1 cellular context compared by ENCODE assay signal in the genomic region with DNA sequence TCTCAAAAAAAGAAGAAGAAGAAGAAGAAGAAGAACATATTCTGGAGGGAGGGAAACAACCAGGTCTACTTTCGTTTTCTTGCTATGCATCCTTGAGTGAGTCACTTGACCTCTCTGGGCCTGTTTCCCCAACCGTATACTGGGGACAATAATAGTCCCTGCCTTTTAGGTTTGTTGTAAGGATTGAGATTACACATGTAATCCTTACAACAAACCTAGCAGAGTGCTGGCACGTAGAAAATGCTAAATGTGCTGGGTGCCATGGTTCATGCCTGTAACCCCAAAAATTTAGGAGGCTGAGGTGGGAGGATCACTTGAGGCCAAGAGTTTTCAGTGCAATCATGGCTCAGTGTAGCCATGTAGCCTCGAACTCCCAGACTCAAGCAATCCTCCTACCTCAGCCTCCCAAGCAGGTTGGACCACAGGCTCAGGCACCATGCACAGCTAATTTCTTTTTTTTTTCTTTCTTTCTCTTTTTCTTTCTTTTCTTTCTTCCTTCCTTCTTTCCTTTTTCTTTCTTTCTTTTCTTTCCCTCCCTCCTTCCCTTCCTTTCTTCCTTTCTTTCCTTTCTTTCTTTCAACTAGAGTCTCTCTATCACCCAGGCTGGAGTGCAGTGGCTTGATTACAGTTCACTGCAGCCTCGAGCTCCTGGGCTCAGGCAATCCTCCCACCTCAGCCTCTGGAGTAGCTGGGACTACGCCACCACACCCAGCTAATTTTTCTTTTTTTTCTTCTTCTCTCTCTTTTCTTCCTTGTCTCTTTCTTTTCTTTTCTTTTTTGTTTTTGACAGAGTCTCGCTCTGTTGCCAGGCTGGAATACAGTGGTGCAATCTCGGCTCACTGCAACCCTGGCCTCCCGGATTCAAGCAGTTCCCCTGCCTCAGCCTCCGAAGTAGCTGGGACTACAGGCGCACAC.
TF ChIP-seq lines count a peak whose summit lies in the region.

No MANE protein-coding gene starts in this region.

TF ChIP-seq in K562, 482 proteins besides CTCF, POLR2A, EP300 and RAD21 (continues in another document):
- TF ChIP-seq ARHGAP35 (IDR thresholded peaks at IDR 0.05; ENCODE audit: partially characterized antibody) = no peak
- peak; percentile 71 for TF ChIP-seq ZFP36 (IDR thresholded peaks at IDR 0.05; ENCODE audit: low read depth, low read length, partially characterized antibody)
- TF ChIP-seq, protein P1, sequence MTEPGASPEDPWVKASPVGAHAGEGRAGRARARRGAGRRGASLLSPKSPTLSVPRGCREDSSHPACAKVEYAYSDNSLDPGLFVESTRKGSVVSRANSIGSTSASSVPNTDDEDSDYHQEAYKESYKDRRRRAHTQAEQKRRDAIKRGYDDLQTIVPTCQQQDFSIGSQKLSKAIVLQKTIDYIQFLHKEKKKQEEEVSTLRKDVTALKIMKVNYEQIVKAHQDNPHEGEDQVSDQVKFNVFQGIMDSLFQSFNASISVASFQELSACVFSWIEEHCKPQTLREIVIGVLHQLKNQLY (CRISPR knock-in tag; conservative IDR thresholded peaks at IDR 0.05) = no peak
- TF ChIP-seq PHF20 (IDR thresholded peaks at IDR 0.05; ENCODE audit: partially characterized antibody) = peak; percentile 32
- TF ChIP-seq, protein P2, sequence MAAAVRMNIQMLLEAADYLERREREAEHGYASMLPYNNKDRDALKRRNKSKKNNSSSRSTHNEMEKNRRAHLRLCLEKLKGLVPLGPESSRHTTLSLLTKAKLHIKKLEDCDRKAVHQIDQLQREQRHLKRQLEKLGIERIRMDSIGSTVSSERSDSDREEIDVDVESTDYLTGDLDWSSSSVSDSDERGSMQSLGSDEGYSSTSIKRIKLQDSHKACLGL (CRISPR knock-in tag; IDR thresholded peaks at IDR 0.05; ENCODE audit: borderline replicate concordance, poor library complexity, severe bottlenecking) = no peak
- peak; percentile 54; the same call in 1 of the 2 replicates for TF ChIP-seq CBX1 (IDR thresholded peaks at IDR 0.05; ENCODE audit: low read depth)
- TF ChIP-seq POLR2B (IDR thresholded peaks at IDR 0.05; ENCODE audit: low read depth, partially characterized antibody) = peak; percentile 32
- TF ChIP-seq PHB (CRISPR knock-in tag; IDR thresholded peaks at IDR 0.05) = no peak
- no peak for TF ChIP-seq ZNF384 (IDR thresholded peaks at IDR 0.05; ENCODE audit: low read depth, low read length)
- TF ChIP-seq BDP1 (IDR thresholded peaks at IDR 0.05; ENCODE audit: insufficient read depth, insufficient read length) = no peak
- TF ChIP-seq, protein P3, sequence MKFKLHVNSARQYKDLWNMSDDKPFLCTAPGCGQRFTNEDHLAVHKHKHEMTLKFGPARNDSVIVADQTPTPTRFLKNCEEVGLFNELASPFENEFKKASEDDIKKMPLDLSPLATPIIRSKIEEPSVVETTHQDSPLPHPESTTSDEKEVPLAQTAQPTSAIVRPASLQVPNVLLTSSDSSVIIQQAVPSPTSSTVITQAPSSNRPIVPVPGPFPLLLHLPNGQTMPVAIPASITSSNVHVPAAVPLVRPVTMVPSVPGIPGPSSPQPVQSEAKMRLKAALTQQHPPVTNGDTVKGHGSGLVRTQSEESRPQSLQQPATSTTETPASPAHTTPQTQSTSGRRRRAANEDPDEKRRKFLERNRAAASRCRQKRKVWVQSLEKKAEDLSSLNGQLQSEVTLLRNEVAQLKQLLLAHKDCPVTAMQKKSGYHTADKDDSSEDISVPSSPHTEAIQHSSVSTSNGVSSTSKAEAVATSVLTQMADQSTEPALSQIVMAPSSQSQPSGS (CRISPR knock-in tag; IDR thresholded peaks at IDR 0.05) = no peak
- TF ChIP-seq, protein P4, sequence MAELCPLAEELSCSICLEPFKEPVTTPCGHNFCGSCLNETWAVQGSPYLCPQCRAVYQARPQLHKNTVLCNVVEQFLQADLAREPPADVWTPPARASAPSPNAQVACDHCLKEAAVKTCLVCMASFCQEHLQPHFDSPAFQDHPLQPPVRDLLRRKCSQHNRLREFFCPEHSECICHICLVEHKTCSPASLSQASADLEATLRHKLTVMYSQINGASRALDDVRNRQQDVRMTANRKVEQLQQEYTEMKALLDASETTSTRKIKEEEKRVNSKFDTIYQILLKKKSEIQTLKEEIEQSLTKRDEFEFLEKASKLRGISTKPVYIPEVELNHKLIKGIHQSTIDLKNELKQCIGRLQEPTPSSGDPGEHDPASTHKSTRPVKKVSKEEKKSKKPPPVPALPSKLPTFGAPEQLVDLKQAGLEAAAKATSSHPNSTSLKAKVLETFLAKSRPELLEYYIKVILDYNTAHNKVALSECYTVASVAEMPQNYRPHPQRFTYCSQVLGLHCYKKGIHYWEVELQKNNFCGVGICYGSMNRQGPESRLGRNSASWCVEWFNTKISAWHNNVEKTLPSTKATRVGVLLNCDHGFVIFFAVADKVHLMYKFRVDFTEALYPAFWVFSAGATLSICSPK (IDR thresholded peaks at IDR 0.05; ENCODE audit: borderline replicate concordance) = peak; percentile 64; the same call in 1 of the 2 replicates
- TF ChIP-seq ZNF551 (CRISPR knock-in tag; IDR thresholded peaks at IDR 0.05) = no peak
- TF ChIP-seq POLR2G (IDR thresholded peaks at IDR 0.05; ENCODE audit: low read depth, low read length) = peak; percentile 33; the same call in 1 of the 2 replicates
- no peak for TF ChIP-seq HSF4 (CRISPR knock-in tag; IDR thresholded peaks at IDR 0.05; ENCODE audit: borderline replicate concordance)
- no peak for TF ChIP-seq TAF7 (tag; IDR thresholded peaks at IDR 0.05)
- TF ChIP-seq KAT8 (IDR thresholded peaks at IDR 0.05; ENCODE audit: low read depth) = no peak
- TF ChIP-seq RB1 (IDR thresholded peaks at IDR 0.05; ENCODE audit: low read depth) = no peak
- no peak for TF ChIP-seq HDGF (IDR thresholded peaks at IDR 0.05)
- no peak for TF ChIP-seq ZNF785 (CRISPR knock-in tag; IDR thresholded peaks at IDR 0.05)
- TF ChIP-seq SMAD1 (IDR thresholded peaks at IDR 0.05; ENCODE audit: low read depth, low read length, partially characterized antibody) = no peak
- TF ChIP-seq TAL1 (IDR thresholded peaks at IDR 0.05) = no peak
- TF ChIP-seq EGR1 (conservative IDR thresholded peaks at IDR 0.05) = no peak
- no peak for TF ChIP-seq ZKSCAN1 (IDR thresholded peaks at IDR 0.05; ENCODE audit: low read depth, low read length)
- no peak for TF ChIP-seq TCFL5 (CRISPR knock-in tag; conservative IDR thresholded peaks at IDR 0.05)
- no peak for TF ChIP-seq MCM7 (IDR thresholded peaks at IDR 0.05)
- no peak for TF ChIP-seq HDAC3 (IDR thresholded peaks at IDR 0.05; ENCODE audit: borderline replicate concordance, partially characterized antibody)
- TF ChIP-seq, protein P5, sequence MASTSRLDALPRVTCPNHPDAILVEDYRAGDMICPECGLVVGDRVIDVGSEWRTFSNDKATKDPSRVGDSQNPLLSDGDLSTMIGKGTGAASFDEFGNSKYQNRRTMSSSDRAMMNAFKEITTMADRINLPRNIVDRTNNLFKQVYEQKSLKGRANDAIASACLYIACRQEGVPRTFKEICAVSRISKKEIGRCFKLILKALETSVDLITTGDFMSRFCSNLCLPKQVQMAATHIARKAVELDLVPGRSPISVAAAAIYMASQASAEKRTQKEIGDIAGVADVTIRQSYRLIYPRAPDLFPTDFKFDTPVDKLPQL (IDR thresholded peaks at IDR 0.05; ENCODE audit: extremely low read depth, insufficient read length) = no peak
- no peak for TF ChIP-seq C11orf30 (IDR thresholded peaks at IDR 0.05; ENCODE audit: low read depth)
- TF ChIP-seq, protein P6, sequence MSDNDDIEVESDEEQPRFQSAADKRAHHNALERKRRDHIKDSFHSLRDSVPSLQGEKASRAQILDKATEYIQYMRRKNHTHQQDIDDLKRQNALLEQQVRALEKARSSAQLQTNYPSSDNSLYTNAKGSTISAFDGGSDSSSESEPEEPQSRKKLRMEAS (CRISPR knock-in tag; IDR thresholded peaks at IDR 0.05) = no peak
- TF ChIP-seq KDM1A (IDR thresholded peaks at IDR 0.05) = peak; percentile 49 to 79
- no peak for TF ChIP-seq CHD2 (IDR thresholded peaks at IDR 0.05; ENCODE audit: low read depth, low read length)
- TF ChIP-seq BRF1 (IDR thresholded peaks at IDR 0.05; ENCODE audit: borderline replicate concordance, extremely low read depth, insufficient read length) = no peak
- no peak for TF ChIP-seq HNRNPH1 (optimal IDR thresholded peaks at IDR 0.05; ENCODE audit: low read depth, low read length)
- no peak for TF ChIP-seq ZKSCAN3 (CRISPR knock-in tag; IDR thresholded peaks at IDR 0.05)
- TF ChIP-seq NCOA4 (IDR thresholded peaks at IDR 0.05; ENCODE audit: partially characterized antibody) = peak; percentile 37
- TF ChIP-seq, protein P7, sequence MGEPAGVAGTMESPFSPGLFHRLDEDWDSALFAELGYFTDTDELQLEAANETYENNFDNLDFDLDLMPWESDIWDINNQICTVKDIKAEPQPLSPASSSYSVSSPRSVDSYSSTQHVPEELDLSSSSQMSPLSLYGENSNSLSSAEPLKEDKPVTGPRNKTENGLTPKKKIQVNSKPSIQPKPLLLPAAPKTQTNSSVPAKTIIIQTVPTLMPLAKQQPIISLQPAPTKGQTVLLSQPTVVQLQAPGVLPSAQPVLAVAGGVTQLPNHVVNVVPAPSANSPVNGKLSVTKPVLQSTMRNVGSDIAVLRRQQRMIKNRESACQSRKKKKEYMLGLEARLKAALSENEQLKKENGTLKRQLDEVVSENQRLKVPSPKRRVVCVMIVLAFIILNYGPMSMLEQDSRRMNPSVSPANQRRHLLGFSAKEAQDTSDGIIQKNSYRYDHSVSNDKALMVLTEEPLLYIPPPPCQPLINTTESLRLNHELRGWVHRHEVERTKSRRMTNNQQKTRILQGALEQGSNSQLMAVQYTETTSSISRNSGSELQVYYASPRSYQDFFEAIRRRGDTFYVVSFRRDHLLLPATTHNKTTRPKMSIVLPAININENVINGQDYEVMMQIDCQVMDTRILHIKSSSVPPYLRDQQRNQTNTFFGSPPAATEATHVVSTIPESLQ (CRISPR knock-in tag; IDR thresholded peaks at IDR 0.05) = no peak
- TF ChIP-seq FOXA3 (CRISPR knock-in tag; conservative IDR thresholded peaks at IDR 0.05 in 1 of 2, IDR thresholded peaks at IDR 0.05 in 1 of 2) = no peak
- TF ChIP-seq HDAC2 (IDR thresholded peaks at IDR 0.05) = peak; percentile 83
- no peak for TF ChIP-seq CTBP1 (IDR thresholded peaks at IDR 0.05; ENCODE audit: borderline replicate concordance)
- TF ChIP-seq NR2C1 (IDR thresholded peaks at IDR 0.05) = 0 out of 2 replicates have a peak, but pooled peaks have one; percentile 6
- TF ChIP-seq NR2C1 (tag; IDR thresholded peaks at IDR 0.05) = no peak
- no peak for TF ChIP-seq RBM14 (IDR thresholded peaks at IDR 0.05; ENCODE audit: borderline replicate concordance, insufficient read depth, low read depth, low read length)
- TF ChIP-seq FUS (optimal IDR thresholded peaks at IDR 0.05; ENCODE audit: low read depth, low read length) = no peak
- TF ChIP-seq RBM25 (IDR thresholded peaks at IDR 0.05; ENCODE audit: low read depth, low read length, severe bottlenecking) = peak; percentile 74
- TF ChIP-seq MYBL2 (IDR thresholded peaks at IDR 0.05; ENCODE audit: low read depth) = no peak
- TF ChIP-seq MYBL2 (CRISPR knock-in tag; IDR thresholded peaks at IDR 0.05; ENCODE audit: borderline replicate concordance) = no peak
- no peak for TF ChIP-seq RBBP5 (IDR thresholded peaks at IDR 0.05; ENCODE audit: borderline replicate concordance, insufficient read depth, low read length, poor library complexity, severe bottlenecking)
- no peak for TF ChIP-seq ZNF146 (CRISPR knock-in tag; IDR thresholded peaks at IDR 0.05; ENCODE audit: unreplicated experiment)
- no peak for TF ChIP-seq NFXL1 (CRISPR knock-in tag; IDR thresholded peaks at IDR 0.05)
- TF ChIP-seq EWSR1 (IDR thresholded peaks at IDR 0.05; ENCODE audit: borderline replicate concordance, low read depth, partially characterized antibody) = no peak
- TF ChIP-seq, protein P8, sequence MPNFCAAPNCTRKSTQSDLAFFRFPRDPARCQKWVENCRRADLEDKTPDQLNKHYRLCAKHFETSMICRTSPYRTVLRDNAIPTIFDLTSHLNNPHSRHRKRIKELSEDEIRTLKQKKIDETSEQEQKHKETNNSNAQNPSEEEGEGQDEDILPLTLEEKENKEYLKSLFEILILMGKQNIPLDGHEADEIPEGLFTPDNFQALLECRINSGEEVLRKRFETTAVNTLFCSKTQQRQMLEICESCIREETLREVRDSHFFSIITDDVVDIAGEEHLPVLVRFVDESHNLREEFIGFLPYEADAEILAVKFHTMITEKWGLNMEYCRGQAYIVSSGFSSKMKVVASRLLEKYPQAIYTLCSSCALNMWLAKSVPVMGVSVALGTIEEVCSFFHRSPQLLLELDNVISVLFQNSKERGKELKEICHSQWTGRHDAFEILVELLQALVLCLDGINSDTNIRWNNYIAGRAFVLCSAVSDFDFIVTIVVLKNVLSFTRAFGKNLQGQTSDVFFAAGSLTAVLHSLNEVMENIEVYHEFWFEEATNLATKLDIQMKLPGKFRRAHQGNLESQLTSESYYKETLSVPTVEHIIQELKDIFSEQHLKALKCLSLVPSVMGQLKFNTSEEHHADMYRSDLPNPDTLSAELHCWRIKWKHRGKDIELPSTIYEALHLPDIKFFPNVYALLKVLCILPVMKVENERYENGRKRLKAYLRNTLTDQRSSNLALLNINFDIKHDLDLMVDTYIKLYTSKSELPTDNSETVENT (CRISPR knock-in tag; IDR thresholded peaks at IDR 0.05) = no peak
- TF ChIP-seq MTA1 (IDR thresholded peaks at IDR 0.05; ENCODE audit: borderline replicate concordance) = peak; percentile 37; the same call in 1 of the 2 replicates
- TF ChIP-seq, protein P9, sequence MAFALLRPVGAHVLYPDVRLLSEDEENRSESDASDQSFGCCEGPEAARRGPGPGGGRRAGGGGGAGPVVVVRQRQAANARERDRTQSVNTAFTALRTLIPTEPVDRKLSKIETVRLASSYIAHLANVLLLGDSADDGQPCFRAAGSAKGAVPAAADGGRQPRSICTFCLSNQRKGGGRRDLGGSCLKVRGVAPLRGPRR (CRISPR knock-in tag; IDR thresholded peaks at IDR 0.05) = no peak
- TF ChIP-seq PCBP1 (IDR thresholded peaks at IDR 0.05; ENCODE audit: low read depth, low read length, poor library complexity, severe bottlenecking) = no peak
- no peak for TF ChIP-seq ZNF507 (tag; conservative IDR thresholded peaks at IDR 0.05)
- no peak for TF ChIP-seq ZNF224 (CRISPR knock-in tag; IDR thresholded peaks at IDR 0.05)
- no peak for TF ChIP-seq KLF10 (CRISPR knock-in tag; IDR thresholded peaks at IDR 0.05)
- TF ChIP-seq JUN (IDR thresholded peaks at IDR 0.05; ENCODE audit: borderline replicate concordance, low read depth, low read length) = no peak
- TF ChIP-seq JUN (CRISPR knock-in tag; IDR thresholded peaks at IDR 0.05; ENCODE audit: borderline replicate concordance) = no peak
- TF ChIP-seq TEAD4 (IDR thresholded peaks at IDR 0.05; ENCODE audit: low read length) = no peak
- TF ChIP-seq TEAD4 (CRISPR knock-in tag; IDR thresholded peaks at IDR 0.05; ENCODE audit: borderline replicate concordance) = no peak
